In the genomic region with DNA sequence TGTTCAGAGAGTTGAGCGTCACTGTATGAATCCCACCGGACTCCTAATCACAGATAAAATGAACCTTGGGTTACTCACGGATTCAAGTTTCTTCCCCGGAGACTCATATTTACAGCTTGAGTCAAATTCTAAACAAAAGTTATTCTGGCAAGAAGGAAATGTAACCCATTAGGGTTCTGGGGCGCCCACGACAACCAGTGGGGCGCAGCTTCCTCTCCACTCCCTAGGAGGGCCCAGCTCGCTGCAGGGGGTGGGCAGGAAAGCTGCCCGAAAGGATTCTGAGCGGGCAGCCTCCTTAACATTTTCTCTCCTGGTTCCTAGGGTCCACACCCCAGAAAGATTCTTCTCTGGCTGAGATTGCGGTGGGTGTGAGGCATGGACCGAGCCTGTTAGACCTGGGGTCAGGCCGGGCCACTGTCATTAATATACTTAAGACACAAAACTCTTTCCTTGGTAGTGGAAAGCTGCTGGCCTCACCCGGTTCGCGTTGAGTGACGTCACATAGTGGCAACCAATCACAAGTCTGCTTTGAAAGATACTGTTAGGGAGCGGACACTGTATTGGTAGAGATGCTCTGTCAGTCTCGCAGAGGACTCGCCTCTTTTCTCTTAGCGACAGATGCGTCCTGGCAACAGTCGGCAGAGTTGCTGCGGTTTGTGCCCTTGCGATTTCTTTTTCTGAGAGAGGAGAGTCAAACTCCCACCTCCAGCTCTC, we compare ENCODE assay signal across 8 cellular contexts. TPM values are rescaled to one million over a fixed set of nuclear protein-coding genes. Genes with fewer than 3 reads are reported as not detected.
DNase-seq lines count a peak whose midpoint lies in the region; FAIRE-seq and TF ChIP-seq lines count a peak whose summit lies in the region.

No MANE protein-coding gene starts in this region.

- H3K4me2 ChIP-seq in MM.1S (ENCODE audit: low read depth, low read length), result peak overlapping the region; percentile 83

- 4% methylated on average over 25 of the region's 25 CpGs for WGBS in prostate gland

- TF ChIP-seq POLR2A in H54 (IDR thresholded peaks at IDR 0.05; ENCODE audit: low read depth, low read length) (0 out of 2 replicates have a peak, but pooled peaks have one; percentile 30), prostate gland (IDR thresholded peaks at IDR 0.05) (no peak)

- peak; percentile 98 for DNase-seq in EL
- peak; percentile 78 for DNase-seq in H54 (ENCODE audit: insufficient read length, low spot score)
- DNase-seq in MM.1S, result peak; percentile 93
- DNase-seq in SKM-1 treated with dmso at 0.1 percent for 144 hours (lab: John Stamatoyannopoulos, UW; ENCODE audit: unreplicated experiment), result peak; percentile 64
- peak; percentile 97 for DNase-seq in amniotic epithelial cell (ENCODE audit: low read depth)
- peak; percentile 76 for DNase-seq in left ventricle myocardium inferior
- peak; percentile 93 for DNase-seq in prostate gland (ENCODE audit: low spot score)
- DNase-seq in ureter (ENCODE audit: low spot score), result peak; percentile 94

- H3K9me3 ChIP-seq in MM.1S (replicated peaks; ENCODE audit: insufficient read depth, low read length), result no peaks in the 10 kb centered on the region
- no peaks in the 10 kb centered on the region for H3K9me3 ChIP-seq in left ventricle myocardium inferior (replicated peaks)
- H3K9me3 ChIP-seq in prostate gland, result no peaks in the 10 kb centered on the region

- no peaks in the 10 kb centered on the region for H3K79me2 ChIP-seq in MM.1S (ENCODE audit: low read length)

- H3K27ac ChIP-seq in MM.1S (ENCODE audit: low read length), result peak overlapping the region; percentile 41; the same call in 1 of the 2 replicates
- peak overlapping the region; percentile 78 for H3K27ac ChIP-seq in left ventricle myocardium inferior (replicated peaks)
- H3K27ac ChIP-seq in prostate gland, result no peak overlapping the region

- H3F3A ChIP-seq in MM.1S (ENCODE audit: insufficient read depth, low read length), result no peaks in the 10 kb centered on the region

- peak overlapping the region; percentile 71 for H2AFZ ChIP-seq in MM.1S (ENCODE audit: low read length)

- H3K9ac ChIP-seq in MM.1S (ENCODE audit: low read length), result peak overlapping the region; percentile 56; the same call in 1 of the 2 replicates

- no peaks in the 10 kb centered on the region for H4K20me1 ChIP-seq in MM.1S (ENCODE audit: insufficient read depth, low read length)

- TF ChIP-seq CTCF in MM.1S (IDR thresholded peaks at IDR 0.05; ENCODE audit: low read length) (no peak), left ventricle myocardium inferior (IDR thresholded peaks at IDR 0.05; ENCODE audit: borderline replicate concordance) (no peak), prostate gland (IDR thresholded peaks at IDR 0.05) (no peak)

- H3K9me2 ChIP-seq in MM.1S (replicated peaks; ENCODE audit: insufficient read depth, low read length), result no peaks in the 10 kb centered on the region

- H3K36me3 ChIP-seq in MM.1S (replicated peaks; ENCODE audit: insufficient read depth, low read length) (no peaks in the 10 kb centered on the region), left ventricle myocardium inferior (no peaks in the 10 kb centered on the region), prostate gland (no peaks in the 10 kb centered on the region)

- H3K4me3 ChIP-seq in MM.1S (ENCODE audit: low read length), result peak overlapping the region; percentile 66
- peak overlapping the region; percentile 73 for H3K4me3 ChIP-seq in left ventricle myocardium inferior
- peak overlapping the region; percentile 22 to 34 for H3K4me3 ChIP-seq in prostate gland

- intact Hi-C loops in left ventricle myocardium inferior (cut with micrococcal nuclease) (no loop called here), prostate gland (cut with DNase I) (no loop called here)

- H3K27me3 ChIP-seq in MM.1S (replicated peaks; ENCODE audit: insufficient read depth, low read length) (no peaks in the 10 kb centered on the region), left ventricle myocardium inferior (ENCODE audit: low read depth) (no peaks in the 10 kb centered on the region), prostate gland (replicated peaks; ENCODE audit: insufficient read depth) (no peaks in the 10 kb centered on the region)

- peak; percentile 100 for FAIRE-seq in H54 (lab: Jason Lieb, UNC)

- H3K4me1 ChIP-seq in MM.1S (ENCODE audit: low read length) (0 out of 2 replicates have a peak, but pooled peaks cover 2% of the 10 kb centered on the region), left ventricle myocardium inferior (peaks cover 19% of the 10 kb centered on the region), prostate gland (replicated peaks) (peaks cover 3% of the 10 kb centered on the region)

RNA-seq across cellular contexts. Expression of gene MCOLN3, which starts 13.6 kb away (rescaled TPM):
- 0.44 TPM for total RNA-seq in left ventricle myocardium inferior
- total RNA-seq in prostate gland, result 1 to 10 TPM in 1 of 2 donors, under 1 TPM in 1; 0.23 to 1.6 TPM
- total RNA-seq in ureter, result 3.2 TPM

Comparison
In these comparisons a context has a peak if more than half of its experiments do, and no peak if none do; other contexts are left out.
1. H3K27ac ChIP-seq: peak in MM.1S (single experiment) and left ventricle myocardium inferior (single experiment); none in prostate gland (0 of 2).
2. Peak in every context shown above with its lines, with median percentiles within 50 percentile points of each other: DNase-seq and H3K4me3 ChIP-seq.